Comparison of ENCODE assay signal across 1 cellular context in genomic region chr20:31449511-31450128, GRCh38.
A peak's percentile ranks its signal among the peaks of the same experiment; 100 is the strongest.
TF ChIP-seq lines count a peak whose summit lies in the region.

No MANE protein-coding gene starts in this region.

TF ChIP-seq in HepG2, 621 proteins besides CTCF, POLR2A, EP300 and RAD21 (continued from another document and continues in another):
- TF ChIP-seq JUNB (CRISPR knock-in tag; IDR thresholded peaks at IDR 0.05; ENCODE audit: borderline replicate concordance) (no peak), SCMH1 (CRISPR knock-in tag; IDR thresholded peaks at IDR 0.05; ENCODE audit: borderline replicate concordance) (no peak), ZFP62 (CRISPR knock-in tag; IDR thresholded peaks at IDR 0.05) (no peak), ZNF816 (CRISPR knock-in tag; IDR thresholded peaks at IDR 0.05; ENCODE audit: borderline replicate concordance) (no peak), ZSCAN29 (CRISPR knock-in tag; conservative IDR thresholded peaks at IDR 0.05) (no peak), ARNT (IDR thresholded peaks at IDR 0.05) (no peak), IRF9 (CRISPR knock-in tag; IDR thresholded peaks at IDR 0.05; ENCODE audit: borderline replicate concordance) (no peak), RFX3 (CRISPR knock-in tag; IDR thresholded peaks at IDR 0.05) (no peak), MXD3 (CRISPR knock-in tag; IDR thresholded peaks at IDR 0.05) (no peak), ZSCAN21 (CRISPR knock-in tag; IDR thresholded peaks at IDR 0.05; ENCODE audit: borderline replicate concordance) (no peak), SAP130 (CRISPR knock-in tag; IDR thresholded peaks at IDR 0.05; ENCODE audit: low read depth) (0 out of 2 replicates have a peak, but pooled peaks have one; percentile 37), STAT5B (CRISPR knock-in tag; IDR thresholded peaks at IDR 0.05) (no peak), ZFP36L1 (CRISPR knock-in tag; IDR thresholded peaks at IDR 0.05) (no peak), ZNF678 (CRISPR knock-in tag; IDR thresholded peaks at IDR 0.05) (no peak), POLR2G (IDR thresholded peaks at IDR 0.05; ENCODE audit: low read depth, low read length) (peak; percentile 54), ZNF180 (CRISPR knock-in tag; IDR thresholded peaks at IDR 0.05; ENCODE audit: borderline replicate concordance, low read depth) (no peak), ZNF777 (CRISPR knock-in tag; IDR thresholded peaks at IDR 0.05) (no peak), RFXANK (CRISPR knock-in tag; IDR thresholded peaks at IDR 0.05) (no peak), ZBTB46 (CRISPR knock-in tag; IDR thresholded peaks at IDR 0.05; ENCODE audit: borderline replicate concordance) (no peak), TBX3 (IDR thresholded peaks at IDR 0.05; ENCODE audit: borderline replicate concordance) (no peak), RFXAP (CRISPR knock-in tag; IDR thresholded peaks at IDR 0.05; ENCODE audit: borderline replicate concordance) (no peak), ZNF253 (CRISPR knock-in tag; IDR thresholded peaks at IDR 0.05; ENCODE audit: borderline replicate concordance) (no peak), ZNF616 (CRISPR knock-in tag; IDR thresholded peaks at IDR 0.05; ENCODE audit: low read depth) (no peak), THAP11 (CRISPR knock-in tag; IDR thresholded peaks at IDR 0.05) (no peak), SIX4 (CRISPR knock-in tag; IDR thresholded peaks at IDR 0.05) (no peak), ONECUT2 (CRISPR knock-in tag; IDR thresholded peaks at IDR 0.05) (no peak), SOX13 (IDR thresholded peaks at IDR 0.05) (no peak), SOX13 (CRISPR knock-in tag; conservative IDR thresholded peaks at IDR 0.05 in 1 of 2, IDR thresholded peaks at IDR 0.05 in 1 of 2) (peak in 1 of 2 experiments; percentile 89; a peak in 2 of 4 replicates), DR1 (CRISPR knock-in tag; IDR thresholded peaks at IDR 0.05) (no peak), ARNTL (CRISPR knock-in tag; IDR thresholded peaks at IDR 0.05) (no peak)
- TF ChIP-seq, protein P1, sequence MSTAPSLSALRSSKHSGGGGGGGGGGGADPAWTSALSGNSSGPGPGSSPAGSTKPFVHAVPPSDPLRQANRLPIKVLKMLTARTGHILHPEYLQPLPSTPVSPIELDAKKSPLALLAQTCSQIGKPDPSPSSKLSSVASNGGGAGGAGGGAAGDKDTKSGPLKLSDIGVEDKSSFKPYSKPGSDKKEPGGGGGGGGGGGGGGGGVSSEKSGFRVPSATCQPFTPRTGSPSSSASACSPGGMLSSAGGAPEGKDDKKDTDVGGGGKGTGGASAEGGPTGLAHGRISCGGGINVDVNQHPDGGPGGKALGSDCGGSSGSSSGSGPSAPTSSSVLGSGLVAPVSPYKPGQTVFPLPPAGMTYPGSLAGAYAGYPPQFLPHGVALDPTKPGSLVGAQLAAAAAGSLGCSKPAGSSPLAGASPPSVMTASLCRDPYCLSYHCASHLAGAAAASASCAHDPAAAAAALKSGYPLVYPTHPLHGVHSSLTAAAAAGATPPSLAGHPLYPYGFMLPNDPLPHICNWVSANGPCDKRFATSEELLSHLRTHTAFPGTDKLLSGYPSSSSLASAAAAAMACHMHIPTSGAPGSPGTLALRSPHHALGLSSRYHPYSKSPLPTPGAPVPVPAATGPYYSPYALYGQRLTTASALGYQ (CRISPR knock-in tag; IDR thresholded peaks at IDR 0.05) = no peak
- TF ChIP-seq, protein P2, sequence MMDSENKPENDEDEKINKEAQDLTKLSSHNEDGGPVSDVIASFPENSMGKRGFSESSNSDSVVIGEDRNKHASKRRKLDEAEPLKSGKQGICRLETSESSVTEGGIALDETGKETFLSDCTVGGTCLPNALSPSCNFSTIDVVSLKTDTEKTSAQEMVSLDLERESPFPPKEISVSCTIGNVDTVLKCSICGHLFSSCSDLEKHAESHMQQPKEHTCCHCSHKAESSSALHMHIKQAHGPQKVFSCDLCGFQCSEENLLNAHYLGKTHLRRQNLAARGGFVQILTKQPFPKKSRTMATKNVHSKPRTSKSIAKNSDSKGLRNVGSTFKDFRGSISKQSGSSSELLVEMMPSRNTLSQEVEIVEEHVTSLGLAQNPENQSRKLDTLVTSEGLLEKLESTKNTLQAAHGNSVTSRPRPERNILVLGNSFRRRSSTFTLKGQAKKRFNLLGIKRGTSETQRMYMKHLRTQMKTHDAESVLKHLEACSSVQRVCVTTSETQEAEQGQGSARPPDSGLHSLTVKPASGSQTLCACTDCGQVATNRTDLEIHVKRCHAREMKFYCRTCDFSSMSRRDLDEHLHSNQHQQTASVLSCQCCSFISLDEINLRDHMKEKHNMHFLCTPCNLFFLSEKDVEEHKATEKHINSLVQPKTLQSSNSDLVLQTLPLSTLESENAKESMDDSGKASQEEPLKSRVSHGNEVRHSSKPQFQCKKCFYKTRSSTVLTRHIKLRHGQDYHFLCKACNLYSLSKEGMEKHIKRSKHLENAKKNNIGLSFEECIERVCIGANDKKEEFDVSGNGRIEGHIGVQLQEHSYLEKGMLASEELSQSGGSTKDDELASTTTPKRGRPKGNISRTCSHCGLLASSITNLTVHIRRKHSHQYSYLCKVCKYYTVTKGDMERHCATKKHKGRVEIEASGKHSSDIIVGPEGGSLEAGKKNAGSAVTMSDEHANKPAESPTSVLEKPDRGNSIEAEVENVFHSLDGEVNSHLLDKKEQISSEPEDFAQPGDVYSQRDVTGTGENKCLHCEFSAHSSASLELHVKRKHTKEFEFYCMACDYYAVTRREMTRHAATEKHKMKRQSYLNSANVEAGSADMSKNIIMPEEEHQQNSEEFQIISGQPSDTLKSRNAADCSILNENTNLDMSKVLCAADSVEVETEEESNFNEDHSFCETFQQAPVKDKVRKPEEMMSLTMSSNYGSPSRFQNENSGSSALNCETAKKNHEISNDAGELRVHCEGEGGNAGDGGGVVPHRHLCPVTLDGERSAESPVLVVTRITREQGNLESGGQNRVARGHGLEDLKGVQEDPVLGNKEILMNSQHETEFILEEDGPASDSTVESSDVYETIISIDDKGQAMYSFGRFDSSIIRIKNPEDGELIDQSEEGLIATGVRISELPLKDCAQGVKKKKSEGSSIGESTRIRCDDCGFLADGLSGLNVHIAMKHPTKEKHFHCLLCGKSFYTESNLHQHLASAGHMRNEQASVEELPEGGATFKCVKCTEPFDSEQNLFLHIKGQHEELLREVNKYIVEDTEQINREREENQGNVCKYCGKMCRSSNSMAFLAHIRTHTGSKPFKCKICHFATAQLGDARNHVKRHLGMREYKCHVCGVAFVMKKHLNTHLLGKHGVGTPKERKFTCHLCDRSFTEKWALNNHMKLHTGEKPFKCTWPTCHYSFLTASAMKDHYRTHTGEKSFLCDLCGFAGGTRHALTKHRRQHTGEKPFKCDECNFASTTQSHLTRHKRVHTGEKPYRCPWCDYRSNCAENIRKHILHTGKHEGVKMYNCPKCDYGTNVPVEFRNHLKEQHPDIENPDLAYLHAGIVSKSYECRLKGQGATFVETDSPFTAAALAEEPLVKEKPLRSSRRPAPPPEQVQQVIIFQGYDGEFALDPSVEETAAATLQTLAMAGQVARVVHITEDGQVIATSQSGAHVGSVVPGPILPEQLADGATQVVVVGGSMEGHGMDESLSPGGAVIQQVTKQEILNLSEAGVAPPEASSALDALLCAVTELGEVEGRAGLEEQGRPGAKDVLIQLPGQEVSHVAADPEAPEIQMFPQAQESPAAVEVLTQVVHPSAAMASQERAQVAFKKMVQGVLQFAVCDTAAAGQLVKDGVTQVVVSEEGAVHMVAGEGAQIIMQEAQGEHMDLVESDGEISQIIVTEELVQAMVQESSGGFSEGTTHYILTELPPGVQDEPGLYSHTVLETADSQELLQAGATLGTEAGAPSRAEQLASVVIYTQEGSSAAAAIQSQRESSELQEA (CRISPR knock-in tag; IDR thresholded peaks at IDR 0.05; ENCODE audit: not compliant biosample characterization) = no peak
- TF ChIP-seq, protein P3, sequence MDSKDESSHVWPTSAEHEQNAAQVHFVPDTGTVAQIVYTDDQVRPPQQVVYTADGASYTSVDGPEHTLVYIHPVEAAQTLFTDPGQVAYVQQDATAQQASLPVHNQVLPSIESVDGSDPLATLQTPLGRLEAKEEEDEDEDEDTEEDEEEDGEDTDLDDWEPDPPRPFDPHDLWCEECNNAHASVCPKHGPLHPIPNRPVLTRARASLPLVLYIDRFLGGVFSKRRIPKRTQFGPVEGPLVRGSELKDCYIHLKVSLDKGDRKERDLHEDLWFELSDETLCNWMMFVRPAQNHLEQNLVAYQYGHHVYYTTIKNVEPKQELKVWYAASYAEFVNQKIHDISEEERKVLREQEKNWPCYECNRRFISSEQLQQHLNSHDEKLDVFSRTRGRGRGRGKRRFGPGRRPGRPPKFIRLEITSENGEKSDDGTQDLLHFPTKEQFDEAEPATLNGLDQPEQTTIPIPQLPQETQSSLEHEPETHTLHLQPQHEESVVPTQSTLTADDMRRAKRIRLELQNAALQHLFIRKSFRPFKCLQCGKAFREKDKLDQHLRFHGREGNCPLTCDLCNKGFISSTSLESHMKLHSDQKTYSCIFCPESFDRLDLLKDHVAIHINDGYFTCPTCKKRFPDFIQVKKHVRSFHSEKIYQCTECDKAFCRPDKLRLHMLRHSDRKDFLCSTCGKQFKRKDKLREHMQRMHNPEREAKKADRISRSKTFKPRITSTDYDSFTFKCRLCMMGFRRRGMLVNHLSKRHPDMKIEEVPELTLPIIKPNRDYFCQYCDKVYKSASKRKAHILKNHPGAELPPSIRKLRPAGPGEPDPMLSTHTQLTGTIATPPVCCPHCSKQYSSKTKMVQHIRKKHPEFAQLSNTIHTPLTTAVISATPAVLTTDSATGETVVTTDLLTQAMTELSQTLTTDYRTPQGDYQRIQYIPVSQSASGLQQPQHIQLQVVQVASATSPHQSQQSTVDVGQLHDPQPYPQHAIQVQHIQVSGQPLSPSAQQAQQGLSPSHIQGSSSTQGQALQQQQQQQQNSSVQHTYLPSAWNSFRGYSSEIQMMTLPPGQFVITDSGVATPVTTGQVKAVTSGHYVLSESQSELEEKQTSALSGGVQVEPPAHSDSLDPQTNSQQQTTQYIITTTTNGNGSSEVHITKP (CRISPR knock-in tag; IDR thresholded peaks at IDR 0.05; ENCODE audit: low read depth) = no peak
- TF ChIP-seq, protein P4, sequence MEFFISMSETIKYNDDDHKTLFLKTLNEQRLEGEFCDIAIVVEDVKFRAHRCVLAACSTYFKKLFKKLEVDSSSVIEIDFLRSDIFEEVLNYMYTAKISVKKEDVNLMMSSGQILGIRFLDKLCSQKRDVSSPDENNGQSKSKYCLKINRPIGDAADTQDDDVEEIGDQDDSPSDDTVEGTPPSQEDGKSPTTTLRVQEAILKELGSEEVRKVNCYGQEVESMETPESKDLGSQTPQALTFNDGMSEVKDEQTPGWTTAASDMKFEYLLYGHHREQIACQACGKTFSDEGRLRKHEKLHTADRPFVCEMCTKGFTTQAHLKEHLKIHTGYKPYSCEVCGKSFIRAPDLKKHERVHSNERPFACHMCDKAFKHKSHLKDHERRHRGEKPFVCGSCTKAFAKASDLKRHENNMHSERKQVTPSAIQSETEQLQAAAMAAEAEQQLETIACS (CRISPR knock-in tag; IDR thresholded peaks at IDR 0.05) = no peak
- TF ChIP-seq, protein P5, sequence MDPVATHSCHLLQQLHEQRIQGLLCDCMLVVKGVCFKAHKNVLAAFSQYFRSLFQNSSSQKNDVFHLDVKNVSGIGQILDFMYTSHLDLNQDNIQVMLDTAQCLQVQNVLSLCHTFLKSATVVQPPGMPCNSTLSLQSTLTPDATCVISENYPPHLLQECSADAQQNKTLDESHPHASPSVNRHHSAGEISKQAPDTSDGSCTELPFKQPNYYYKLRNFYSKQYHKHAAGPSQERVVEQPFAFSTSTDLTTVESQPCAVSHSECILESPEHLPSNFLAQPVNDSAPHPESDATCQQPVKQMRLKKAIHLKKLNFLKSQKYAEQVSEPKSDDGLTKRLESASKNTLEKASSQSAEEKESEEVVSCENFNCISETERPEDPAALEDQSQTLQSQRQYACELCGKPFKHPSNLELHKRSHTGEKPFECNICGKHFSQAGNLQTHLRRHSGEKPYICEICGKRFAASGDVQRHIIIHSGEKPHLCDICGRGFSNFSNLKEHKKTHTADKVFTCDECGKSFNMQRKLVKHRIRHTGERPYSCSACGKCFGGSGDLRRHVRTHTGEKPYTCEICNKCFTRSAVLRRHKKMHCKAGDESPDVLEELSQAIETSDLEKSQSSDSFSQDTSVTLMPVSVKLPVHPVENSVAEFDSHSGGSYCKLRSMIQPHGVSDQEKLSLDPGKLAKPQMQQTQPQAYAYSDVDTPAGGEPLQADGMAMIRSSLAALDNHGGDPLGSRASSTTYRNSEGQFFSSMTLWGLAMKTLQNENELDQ (CRISPR knock-in tag; IDR thresholded peaks at IDR 0.05; ENCODE audit: borderline replicate concordance) = no peak
- TF ChIP-seq, protein P6, sequence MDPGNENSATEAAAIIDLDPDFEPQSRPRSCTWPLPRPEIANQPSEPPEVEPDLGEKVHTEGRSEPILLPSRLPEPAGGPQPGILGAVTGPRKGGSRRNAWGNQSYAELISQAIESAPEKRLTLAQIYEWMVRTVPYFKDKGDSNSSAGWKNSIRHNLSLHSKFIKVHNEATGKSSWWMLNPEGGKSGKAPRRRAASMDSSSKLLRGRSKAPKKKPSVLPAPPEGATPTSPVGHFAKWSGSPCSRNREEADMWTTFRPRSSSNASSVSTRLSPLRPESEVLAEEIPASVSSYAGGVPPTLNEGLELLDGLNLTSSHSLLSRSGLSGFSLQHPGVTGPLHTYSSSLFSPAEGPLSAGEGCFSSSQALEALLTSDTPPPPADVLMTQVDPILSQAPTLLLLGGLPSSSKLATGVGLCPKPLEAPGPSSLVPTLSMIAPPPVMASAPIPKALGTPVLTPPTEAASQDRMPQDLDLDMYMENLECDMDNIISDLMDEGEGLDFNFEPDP (CRISPR knock-in tag; conservative IDR thresholded peaks at IDR 0.05) = no peak
